Comparison of ENCODE assay signal across 21 cellular contexts in the genomic region with DNA sequence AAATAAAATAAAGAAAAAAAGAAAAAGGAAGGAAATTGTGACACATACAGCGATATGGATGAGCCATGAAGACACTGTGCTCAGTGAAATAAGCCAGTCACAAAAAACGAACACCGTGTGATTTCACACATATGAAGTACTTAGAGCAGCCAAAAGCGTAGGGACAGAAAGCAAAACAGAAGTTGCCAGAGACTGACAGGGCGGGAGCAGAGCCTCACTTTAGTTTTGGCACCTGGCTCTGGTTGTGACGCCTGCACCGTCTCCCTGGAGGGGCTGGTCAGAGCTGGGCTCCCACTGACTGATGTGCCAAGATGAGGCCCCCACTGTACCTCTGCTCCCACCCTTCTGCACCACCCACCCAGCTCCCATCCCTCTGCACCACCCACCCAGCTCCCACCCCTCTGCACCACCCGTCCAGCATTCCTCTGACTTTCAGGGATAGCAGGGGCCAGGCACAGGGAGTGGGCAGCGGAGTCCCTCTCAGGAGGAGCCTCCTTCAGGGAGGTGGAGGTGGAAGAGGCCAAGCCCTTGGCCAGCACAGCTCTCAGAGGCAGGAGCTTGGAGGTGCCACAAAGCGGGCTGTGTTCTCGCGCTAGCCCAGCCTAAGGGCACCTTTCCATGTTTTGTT. TPM values are rescaled to one million over a fixed set of nuclear protein-coding genes. Genes with fewer than 3 reads are reported as not detected.
DNase-seq lines count a peak whose midpoint lies in the region; ATAC-seq and TF ChIP-seq lines count a peak whose summit lies in the region.
"Had no signal": no experiment of that assay in that cellular context is flagged by ENCODE, and none has a peak within 500 bp of the region (broad histone marks: within the 10 kb centered on the region; RNA-seq: fewer than 3 reads in every experiment).

No MANE protein-coding gene starts in this region.

- no peaks in the 10 kb centered on the region for H3K9me3 ChIP-seq in left ventricle myocardium inferior (replicated peaks)

- DNase-seq in Right ventricle myocardium superior (peak; percentile 13), left ventricle myocardium inferior (no peak), inferior parietal cortex (ENCODE audit: extremely low spot score) (peak; percentile 15), sciatic nerve (ENCODE audit: low spot score) (peak; percentile 35), RPMI8226 (no peak)
- no peak for DNase-seq in stimulated activated CD4-positive, alpha-beta T cell treated with anti-CD3 and anti-CD28 coated beads, Interleukin-4, amount 100 ng/mL, for 24 hours
- DNase-seq: GOT3, KBM-7, MM.1S, NCI-H1048, NCI-H1417 treated with DMSO at 0.1 percent for 48 hours, NCI-H187, PC-9 had no signal

- H3K36me3 ChIP-seq in left ventricle myocardium inferior = no peaks in the 10 kb centered on the region

- no peak overlapping the region for H3K27ac ChIP-seq in left ventricle myocardium inferior (replicated peaks)
- H3K27ac ChIP-seq: HL-60, PC-9, RWPE1 had no signal

- H3K27me3 ChIP-seq in left ventricle myocardium inferior (ENCODE audit: low read depth) = peaks cover 82% of the 10 kb centered on the region

- intact Hi-C loops in Right ventricle myocardium superior (cut with DNase I) (no loop called here), left ventricle myocardium inferior (cut with micrococcal nuclease) (no loop called here), sciatic nerve (cut with DNase I) (no loop called here)

- H3K4me3 ChIP-seq in left ventricle myocardium inferior = no peak overlapping the region
- H3K4me3 ChIP-seq: PC-9 had no signal

- peaks cover 7% of the 10 kb centered on the region for H3K4me1 ChIP-seq in left ventricle myocardium inferior

- TF ChIP-seq CTCF in left ventricle myocardium inferior (IDR thresholded peaks at IDR 0.05; ENCODE audit: borderline replicate concordance) = no peak

- ATAC-seq in Right ventricle myocardium superior (ENCODE audit: poor library complexity) (no peak), sciatic nerve (no peak), GM21390 (IDR thresholded peaks at IDR 0.05; ENCODE audit: unreplicated experiment) (no peak)
- ATAC-seq: SK-N-SH treated with all-trans-retinoic acid at 6 μM for 48 hours had no signal

RNA-seq across cellular contexts. Expression of a gene that starts 3.3 kb away (rescaled TPM):
- total RNA-seq in Right ventricle myocardium superior (not detected), left ventricle myocardium inferior (not detected), sciatic nerve (0.40 TPM)
- total RNA-seq: Daoy, HT1080, NCI-H460 had no signal

RNA-seq across cellular contexts. Expression of a gene that starts 15.5 kb away (rescaled TPM):
- total RNA-seq in Right ventricle myocardium superior = not detected
- not detected for total RNA-seq in left ventricle myocardium inferior
- total RNA-seq in sciatic nerve = not detected
- total RNA-seq: B cell, Daoy, HT1080, NCI-H460, PC-9 had no signal

RNA-seq across cellular contexts. Expression of a gene that starts 16.3 kb away (rescaled TPM):
- total RNA-seq in Right ventricle myocardium superior (not detected), left ventricle myocardium inferior (0.27 TPM), sciatic nerve (not detected)
- total RNA-seq: B cell had no signal

RNA-seq across cellular contexts. Expression of a gene that starts 26.4 kb away (rescaled TPM):
- total RNA-seq in Right ventricle myocardium superior = not detected
- total RNA-seq in left ventricle myocardium inferior = not detected
- total RNA-seq in sciatic nerve = not detected
- total RNA-seq: B cell, Daoy, HT1080, NCI-H460 had no signal

RNA-seq across cellular contexts. Expression of a gene that starts 36.7 kb away (rescaled TPM):
- total RNA-seq in Right ventricle myocardium superior (299 TPM), left ventricle myocardium inferior (304 TPM), sciatic nerve (228 TPM)

Comparison
In these comparisons a context has a peak if more than half of its experiments do, and no peak if none do; other contexts are left out.
1. DNase-seq: peak in Right ventricle myocardium superior (single experiment), inferior parietal cortex (single experiment) and sciatic nerve (single experiment); none in left ventricle myocardium inferior (single experiment), stimulated activated CD4-positive, alpha-beta T cell treated with anti-CD3 and anti-CD28 coated beads, Interleukin-4, amount 100 ng/mL, for 24 hours (single experiment) and RPMI8226 (single experiment).